Comparison of ENCODE assay signal across 12 cellular contexts in the genomic region with DNA sequence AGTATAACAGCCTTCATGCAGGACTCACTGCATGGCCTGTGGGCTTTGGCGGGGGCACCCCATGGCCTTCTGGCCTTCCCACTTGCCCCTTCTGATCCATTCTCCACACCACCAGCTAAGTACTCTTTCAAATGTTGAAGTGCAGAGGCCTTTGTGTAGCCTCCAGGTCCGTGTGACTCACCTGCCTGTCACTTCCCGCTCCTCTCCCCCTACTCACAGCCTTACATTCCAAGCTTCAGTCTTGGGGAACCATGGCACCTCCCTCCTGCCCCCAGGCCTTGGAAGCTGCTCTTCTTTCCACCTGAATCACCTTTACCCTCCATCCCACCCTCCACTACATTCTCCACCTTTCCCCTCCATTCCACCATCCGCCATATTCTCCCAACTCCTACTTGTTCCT.
A peak's percentile ranks its signal among the peaks of the same experiment; 100 is the strongest.
DNase-seq lines count a peak whose midpoint lies in the region; ATAC-seq, FAIRE-seq and TF ChIP-seq lines count a peak whose summit lies in the region.
"Had no signal": no experiment of that assay in that cellular context is flagged by ENCODE, and none has a peak within 500 bp of the region (broad histone marks: within the 10 kb centered on the region; RNA-seq: fewer than 3 reads in every experiment).

No MANE protein-coding gene starts in this region.

- H3K4me2 ChIP-seq in keratinocyte (ENCODE audit: control insufficient read depth, extremely low read depth, insufficient read depth, low read depth, low read length): peak overlapping the region; percentile 77

- dilution Hi-C loops in keratinocyte (cut with MboI; ENCODE audit: extremely low pct_ligation_motif_present, low sequenced_read_pairs): no loop called here

- ATAC-seq in GM19467 (IDR thresholded peaks at IDR 0.05; ENCODE audit: unreplicated experiment) (no peak), HG03439 (IDR thresholded peaks at IDR 0.05; ENCODE audit: unreplicated experiment) (no peak)

- no peaks in the 10 kb centered on the region for H3K9me1 ChIP-seq in keratinocyte (ENCODE audit: control insufficient read depth, extremely low read depth, insufficient read depth, low read length)

- H3K4me3 ChIP-seq in right atrium auricular region (no peak overlapping the region), keratinocyte (ENCODE audit: control insufficient read depth in 2 of 3, extremely low read depth in 1 of 3, insufficient read depth in 2 of 3, low read depth in 1 of 3, low read length in 3 of 3) (peak overlapping the region in 2 of 3 experiments; percentile 28 to 40), A673 (ENCODE audit: low read depth, low read length, poor library complexity, severe bottlenecking) (no peak overlapping the region)
- H3K4me3 ChIP-seq: sigmoid colon had no signal

- intact Hi-C loops in cardiac septum (cut with DNase I) (no loop called here), A673 (cut with micrococcal nuclease; ENCODE audit: unreplicated experiment) (no loop called here)

- FAIRE-seq in keratinocyte (lab: Jason Lieb, UNC): peak; percentile 100

- H3K9ac ChIP-seq in keratinocyte (ENCODE audit: control insufficient read depth, extremely low read depth, insufficient read depth, low read length): peak overlapping the region; percentile 87

- H3K27me3 ChIP-seq in right atrium auricular region (no peaks in the 10 kb centered on the region), keratinocyte (ENCODE audit: control insufficient read depth, extremely low read depth, insufficient read depth, low read length) (no peaks in the 10 kb centered on the region), A673 (replicated peaks; ENCODE audit: insufficient read depth, low read depth, low read length, poor library complexity) (no peaks in the 10 kb centered on the region)
- H3K27me3 ChIP-seq: sigmoid colon had no signal

- no peaks in the 10 kb centered on the region for H4K20me1 ChIP-seq in keratinocyte (ENCODE audit: control insufficient read depth, extremely low read depth, insufficient read depth, low read length)

- peak overlapping the region; percentile 41 for H2AFZ ChIP-seq in keratinocyte (ENCODE audit: control insufficient read depth, low read length)

- TF ChIP-seq CTCF in right atrium auricular region (IDR thresholded peaks at IDR 0.05) (no peak), keratinocyte (optimal IDR thresholded peaks at IDR 0.05 in 1 of 3, IDR thresholded peaks at IDR 0.05 in 1 of 3, conservative IDR thresholded peaks at IDR 0.05 in 1 of 3; ENCODE audit: extremely low read depth in 1 of 3, insufficient read depth in 2 of 3, low read length in 3 of 3) (no peak), A673 (conservative IDR thresholded peaks at IDR 0.05; ENCODE audit: low read depth, low read length) (no peak)

- BruUV-seq in A673 (replicated peaks; lab: Mats Ljungman, UMichigan): no TSS peak

- H3K4me1 ChIP-seq in right atrium auricular region (peaks cover 0 to 15% of the 10 kb centered on the region in 2 donors), keratinocyte (ENCODE audit: control insufficient read depth, extremely low read depth, insufficient read depth, low read length) (peaks cover 38% of the 10 kb centered on the region), A673 (ENCODE audit: insufficient read depth, low read length, poor library complexity, severe bottlenecking) (no peaks in the 10 kb centered on the region)
- H3K4me1 ChIP-seq: sigmoid colon had no signal

- CTCF ChIA-PET in A673 (lab: Charles Lee): interaction anchor here (0.6 kb wide), 1 partner anchor 519 kb away, joined by 3 read pairs; no protein-coding TSS in a partner anchor

- peak overlapping the region; percentile 35 to 40 for H3K27ac ChIP-seq in right atrium auricular region
- H3K27ac ChIP-seq in keratinocyte (ENCODE audit: control insufficient read depth, insufficient read depth, low read length): peak overlapping the region; percentile 100
- no peak overlapping the region for H3K27ac ChIP-seq in A673 (ENCODE audit: low read depth, low read length, poor library complexity, severe bottlenecking)

- POLR2A ChIA-PET in A673 (lab: Charles Lee; ENCODE audit: low non-redundant PET): no interaction called here

- H3K36me3 ChIP-seq in right atrium auricular region (peaks cover 7% of the 10 kb centered on the region), keratinocyte (ENCODE audit: control insufficient read depth in 2 of 2, extremely low read depth in 1 of 2, insufficient read depth in 2 of 2, low read length in 2 of 2) (peaks cover 1 to 3% of the 10 kb centered on the region in 2 experiments), A673 (ENCODE audit: insufficient read depth, low read length, poor library complexity, severe bottlenecking) (no peaks in the 10 kb centered on the region)

- no peaks in the 10 kb centered on the region for H3K9me3 ChIP-seq in right atrium auricular region
- peaks cover 4% of the 10 kb centered on the region for H3K9me3 ChIP-seq in keratinocyte (ENCODE audit: control insufficient read depth, low read depth, low read length)
- no peaks in the 10 kb centered on the region for H3K9me3 ChIP-seq in A673 (ENCODE audit: low read depth, low read length, poor library complexity, severe bottlenecking)
- H3K9me3 ChIP-seq: sigmoid colon had no signal

- DNase-seq in right atrium auricular region (ENCODE audit: low spot score) (no peak), cardiac septum (ENCODE audit: low spot score) (no peak), astrocyte of the hippocampus (ENCODE audit: low read depth, low spot score) (peak; percentile 63), keratinocyte (ENCODE audit: low read depth, low spot score) (peak; percentile 90), NOMO-1 (lab: John Stamatoyannopoulos, UW; ENCODE audit: unreplicated experiment in 2 of 2) (no peak), A673 (ENCODE audit: low spot score) (no peak)
- DNase-seq: activated naive CD4-positive, alpha-beta T cell treated with anti-CD3 and anti-CD28 coated beads for 36 hours; NCI-H1436; stimulated activated CD8-positive, alpha-beta memory T cell treated with anti-CD3 and anti-CD28 coated beads, Interleukin-4, amount 100 ng/mL, for 48 hours had no signal

- H3K79me2 ChIP-seq in keratinocyte (ENCODE audit: control insufficient read depth, insufficient read depth, low read length): no peaks in the 10 kb centered on the region

Comparison
In these comparisons a context has a peak if more than half of its experiments do, and no peak if none do; other contexts are left out.
1. DNase-seq: peak in astrocyte of the hippocampus (single experiment) and keratinocyte (single experiment); none in right atrium auricular region (single experiment), cardiac septum (single experiment), NOMO-1 (0 of 2) and A673 (single experiment).
2. H3K4me3 ChIP-seq: peak in keratinocyte (2 of 3); none in right atrium auricular region (0 of 2) and A673 (single experiment).